Comparison of ENCODE assay signal across 15 cellular contexts in genomic region chr11:119536801-119537200, GRCh38.
DNase-seq lines count a peak whose midpoint lies in the region; ATAC-seq and TF ChIP-seq lines count a peak whose summit lies in the region.
"Had no signal": no experiment of that assay in that cellular context is flagged by ENCODE, and none has a peak within 500 bp of the region (broad histone marks: within the 10 kb centered on the region; RNA-seq: fewer than 3 reads in every experiment).

No MANE protein-coding gene starts in this region.

- peak overlapping the region; percentile 51 for H3K27ac Mint-ChIP-seq in neural crest cell (ENCODE audit: unreplicated experiment)

- CTCF ChIA-PET in GM10248 (lab: Yijun Ruan, JAX), result interaction anchor here (1.1 to 1.6 kb wide), 2 partner anchors 55 to 62 kb away, joined by 3 to 5 read pairs; no protein-coding TSS in a partner anchor

- DNase-seq in GM10248 (ENCODE audit: extremely low spot score) (peak; percentile 7), NCI-H82 treated with DMSO at 0.1 percent for 48 hours (lab: John Stamatoyannopoulos, UW; ENCODE audit: unreplicated experiment) (peak; percentile 64), coronary artery (ENCODE audit: low spot score) (peak; percentile 38), neural crest cell (ENCODE audit: low read depth, low spot score) (no peak)
- DNase-seq in stimulated activated CD4-positive, alpha-beta T cell treated with anti-CD3 and anti-CD28 coated beads, Interleukin-4, amount 100 ng/mL, for 24 hours, result no peak
- DNase-seq: Karpas-422, NCI-H1105 treated with DMSO at 0.1 percent for 48 hours, NCI-H1930, NCI-H2171 treated with DMSO at 0.1 percent for 48 hours, NCI-H774, SHP77 had no signal

- TF ChIP-seq CTCF in GM10248 (IDR thresholded peaks at IDR 0.05; ENCODE audit: control extremely low read depth, extremely low read depth, low read depth, missing control alignments) (no peak), coronary artery (IDR thresholded peaks at IDR 0.05) (no peak), neural crest cell (conservative IDR thresholded peaks at IDR 0.05) (no peak)

- no peak overlapping the region for H3K4me3 Mint-ChIP-seq in neural crest cell

- peaks cover 13% of the 10 kb centered on the region for H3K4me1 Mint-ChIP-seq in neural crest cell

- H3K4me3 ChIP-seq in coronary artery, result no peak overlapping the region
- H3K4me3 ChIP-seq: A549 had no signal

- no peaks in the 10 kb centered on the region for H3K27me3 Mint-ChIP-seq in neural crest cell (ENCODE audit: low read depth)

- H3K27ac ChIP-seq in coronary artery, result no peak overlapping the region
- H3K27ac ChIP-seq: A549 had no signal

- no peaks in the 10 kb centered on the region for H3K36me3 Mint-ChIP-seq in neural crest cell (ENCODE audit: low read depth)

- ATAC-seq in HG03097 (IDR thresholded peaks at IDR 0.05; ENCODE audit: low FRiP score, unreplicated experiment), result no peak
- no peak for ATAC-seq in GM21423 (IDR thresholded peaks at IDR 0.05; ENCODE audit: unreplicated experiment)
- ATAC-seq: A549, HepG2 had no signal

- POLR2A ChIA-PET in GM10248 (lab: Yijun Ruan, JAX), result no interaction called here

- H3K9me3 Mint-ChIP-seq in neural crest cell, result no peaks in the 10 kb centered on the region

Comparison
In these comparisons a context has a peak if more than half of its experiments do, and no peak if none do; other contexts are left out.
1. DNase-seq: peak in GM10248 (single experiment), NCI-H82 treated with DMSO at 0.1 percent for 48 hours (single experiment) and coronary artery (single experiment); none in neural crest cell (single experiment) and stimulated activated CD4-positive, alpha-beta T cell treated with anti-CD3 and anti-CD28 coated beads, Interleukin-4, amount 100 ng/mL, for 24 hours (single experiment).